8 cellular contexts compared by ENCODE assay signal in genomic region chr15:38389924-38390542, GRCh38.
DNase-seq lines count a peak whose midpoint lies in the region; ATAC-seq, FAIRE-seq and TF ChIP-seq lines count a peak whose summit lies in the region.

No MANE protein-coding gene starts in this region.

- H3K36me3 ChIP-seq in trophoblast cell (ENCODE audit: control insufficient read depth in 1 of 2, insufficient read depth in 2 of 2, low read length in 2 of 2) (no peaks in the 10 kb centered on the region), vagina (no peaks in the 10 kb centered on the region)

- WGBS in trophoblast cell (ENCODE audit: extremely low coverage, insufficient coverage, insufficient read length) = no CpG with 5 or more reads among the region's 3 CpGs

- no peak overlapping the region for H2BK12ac ChIP-seq in trophoblast cell (ENCODE audit: low read length)

- FAIRE-seq in RCC 7860 (lab: Jason Lieb, UNC) = peak; percentile 23

- no peaks in the 10 kb centered on the region for H3K9me3 ChIP-seq in trophoblast cell (ENCODE audit: insufficient read depth, low read depth, low read length)
- no peaks in the 10 kb centered on the region for H3K9me3 ChIP-seq in vagina

- H3K4me1 ChIP-seq in trophoblast cell (ENCODE audit: control insufficient read depth in 1 of 2, insufficient read depth in 2 of 2, low read length in 2 of 2) (no peaks in the 10 kb centered on the region), vagina (no peaks in the 10 kb centered on the region)

- H3K79me2 ChIP-seq in trophoblast cell (ENCODE audit: control insufficient read depth, insufficient read depth, low read length, poor library complexity) = no peaks in the 10 kb centered on the region

- no peak overlapping the region for H3K4me2 ChIP-seq in trophoblast cell (ENCODE audit: low read length)

- H4K8ac ChIP-seq in trophoblast cell (ENCODE audit: low read depth, low read length) = no peak overlapping the region

- no peaks in the 10 kb centered on the region for H3K27me3 ChIP-seq in trophoblast cell (ENCODE audit: insufficient read depth, low read length)
- no peaks in the 10 kb centered on the region for H3K27me3 ChIP-seq in vagina

- TF ChIP-seq POLR2A in vagina (IDR thresholded peaks at IDR 0.05) = no peak

- TF ChIP-seq CTCF in fibroblast of villous mesenchyme (IDR thresholded peaks at IDR 0.05; ENCODE audit: insufficient read depth, low read depth, low read length) = peak; percentile 93
- peak; percentile 31 to 72 (median 50) for TF ChIP-seq CTCF in vagina (IDR thresholded peaks at IDR 0.05)

- no peak overlapping the region for H3K18ac ChIP-seq in trophoblast cell (ENCODE audit: low read length)

- intact Hi-C loops in vagina (cut with DNase I) = loop anchor here (10.0 kb wide), 1 partner anchor 395 kb away; no protein-coding TSS in a partner anchor

- H4K12ac ChIP-seq in trophoblast cell (ENCODE audit: low read depth, low read length) = no peak overlapping the region

- H3K4me3 ChIP-seq in fibroblast of villous mesenchyme (ENCODE audit: low read depth, low read length) (no peak overlapping the region), trophoblast cell (ENCODE audit: low read depth, low read length) (no peak overlapping the region), vagina (no peak overlapping the region)

- no peak overlapping the region for H2AK5ac ChIP-seq in trophoblast cell (ENCODE audit: low read length)

- H3K27ac ChIP-seq in trophoblast cell (ENCODE audit: low read depth, low read length) = no peak overlapping the region
- no peak overlapping the region for H3K27ac ChIP-seq in vagina

- no peak overlapping the region for H4K91ac ChIP-seq in trophoblast cell (ENCODE audit: low read depth, low read length)

- no peak overlapping the region for H3K4ac ChIP-seq in trophoblast cell (ENCODE audit: low read depth, low read length)

- H2AFZ ChIP-seq in trophoblast cell (ENCODE audit: insufficient read depth, low read length, poor library complexity) = no peak overlapping the region

- no peak overlapping the region for H3K9ac ChIP-seq in trophoblast cell (ENCODE audit: low read length)

- no peak overlapping the region for H3K14ac ChIP-seq in trophoblast cell (ENCODE audit: low read length)

- no peaks in the 10 kb centered on the region for H3K79me1 ChIP-seq in trophoblast cell (ENCODE audit: low read length)

- H2BK120ac ChIP-seq in trophoblast cell (ENCODE audit: insufficient read depth, low read length, poor library complexity) = no peak overlapping the region

- no peak overlapping the region for H2BK5ac ChIP-seq in trophoblast cell (ENCODE audit: low read depth, low read length, poor library complexity)

- DNase-seq in AG08396 (ENCODE audit: low spot score) (peak; percentile 47), RCC 7860 (ENCODE audit: low spot score) (peak; percentile 38), activated T-helper 1 cell treated with Interleukin-2 at 50 U/mL for 16 hours (ENCODE audit: low read depth) (peak; percentile 18), fibroblast of villous mesenchyme (ENCODE audit: low read depth) (peak; percentile 60), trophoblast cell (peak; percentile 50 to 82), vagina (ENCODE audit: extremely low spot score in 2 of 2) (no peak)

- ATAC-seq in GM18498 (IDR thresholded peaks at IDR 0.05; ENCODE audit: unreplicated experiment) (peak; percentile 79), HG03095 (IDR thresholded peaks at IDR 0.05; ENCODE audit: unreplicated experiment) (peak; percentile 85)

- H3K23ac ChIP-seq in trophoblast cell (ENCODE audit: low read length) = no peak overlapping the region

Comparison
In these comparisons a context has a peak if more than half of its experiments do, and no peak if none do; other contexts are left out.
1. DNase-seq: peak in AG08396 (single experiment), RCC 7860 (single experiment), activated T-helper 1 cell treated with Interleukin-2 at 50 U/mL for 16 hours (single experiment), fibroblast of villous mesenchyme (single experiment) and trophoblast cell (2 of 2); none in vagina (0 of 2).